In the genomic region with DNA sequence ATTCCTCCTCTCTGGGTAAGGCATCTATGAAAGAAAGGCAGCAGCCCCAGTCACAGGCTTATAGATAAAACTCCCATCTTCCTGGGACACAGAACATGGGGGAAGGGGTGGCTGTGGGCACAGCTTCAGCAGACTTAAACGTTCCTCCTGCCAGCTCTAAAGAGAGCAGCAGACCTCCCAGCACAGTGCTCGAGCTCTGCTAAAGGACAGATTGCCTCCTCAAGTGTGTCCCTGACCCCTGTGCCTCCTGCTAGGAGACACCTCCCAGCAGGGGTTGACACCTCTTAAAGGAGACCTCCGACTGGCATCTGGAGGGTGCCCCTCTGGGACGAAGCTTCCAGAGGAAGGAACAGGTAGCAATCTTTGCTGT, we compare ENCODE assay signal across 9 cellular contexts.
DNase-seq lines count a peak whose midpoint lies in the region; ATAC-seq, FAIRE-seq and TF ChIP-seq lines count a peak whose summit lies in the region.
"Had no signal": no experiment of that assay in that cellular context is flagged by ENCODE, and none has a peak within 500 bp of the region (broad histone marks: within the 10 kb centered on the region; RNA-seq: fewer than 3 reads in every experiment).

No MANE protein-coding gene starts in this region.

- H3K79me2 ChIP-seq in parathyroid adenoma = no peaks in the 10 kb centered on the region

- TF ChIP-seq POLR2A in H54 (IDR thresholded peaks at IDR 0.05; ENCODE audit: low read depth, low read length) (no peak), adrenal gland (IDR thresholded peaks at IDR 0.05) (no peak)

- peak overlapping the region; percentile 41 for H2AFZ ChIP-seq in parathyroid adenoma

- peak overlapping the region; percentile 81 for H3K27ac Mint-ChIP-seq in activated T-helper 17 cell treated with anti-CD3 and anti-CD28 coated beads, Interleukin-2, amount 50 U/mL, for 72 hours

- H3K27me3 ChIP-seq in parathyroid adenoma (ENCODE audit: control insufficient read depth, insufficient read depth, low read length) (no peaks in the 10 kb centered on the region), adrenal gland (peaks cover 22% of the 10 kb centered on the region)

- peaks cover 8% of the 10 kb centered on the region for H3K4me1 Mint-ChIP-seq in activated T-helper 17 cell treated with anti-CD3 and anti-CD28 coated beads, Interleukin-2, amount 50 U/mL, for 72 hours

- H3K27me3 Mint-ChIP-seq in activated T-helper 17 cell treated with anti-CD3 and anti-CD28 coated beads, Interleukin-2, amount 50 U/mL, for 72 hours = no peaks in the 10 kb centered on the region

- TF ChIP-seq CTCF in parathyroid adenoma (IDR thresholded peaks at IDR 0.05) (no peak), adrenal gland (IDR thresholded peaks at IDR 0.05) (no peak)

- H3K27ac ChIP-seq in parathyroid adenoma (no peak overlapping the region), adrenal gland (no peak overlapping the region)
- H3K27ac ChIP-seq: gastrocnemius medialis had no signal

- H3K4me3 Mint-ChIP-seq in activated T-helper 17 cell treated with anti-CD3 and anti-CD28 coated beads, Interleukin-2, amount 50 U/mL, for 72 hours = peak overlapping the region; percentile 60

- H3K9ac ChIP-seq in parathyroid adenoma = no peak overlapping the region

- intact Hi-C loops in adrenal gland (cut with DNase I) = no loop called here

- no peak overlapping the region for H3K4me3 ChIP-seq in parathyroid adenoma (ENCODE audit: low read depth, low read length)
- no peak overlapping the region for H3K4me3 ChIP-seq in adrenal gland
- H3K4me3 ChIP-seq: gastrocnemius medialis had no signal

- H3K36me3 ChIP-seq in parathyroid adenoma (ENCODE audit: control insufficient read depth, insufficient read depth, low read length) (no peaks in the 10 kb centered on the region), adrenal gland (replicated peaks in 1 of 2) (no peaks in the 10 kb centered on the region)
- H3K36me3 ChIP-seq: gastrocnemius medialis had no signal

- H3K4me1 ChIP-seq in parathyroid adenoma = no peaks in the 10 kb centered on the region
- no peaks in the 10 kb centered on the region for H3K4me1 ChIP-seq in adrenal gland (replicated peaks in 1 of 2)
- H3K4me1 ChIP-seq: gastrocnemius medialis had no signal

- no peaks in the 10 kb centered on the region for H3K9me3 ChIP-seq in parathyroid adenoma (ENCODE audit: control insufficient read depth, low read length)
- H3K9me3 ChIP-seq in adrenal gland (replicated peaks in 1 of 3) = no peaks in the 10 kb centered on the region
- H3K9me3 ChIP-seq: gastrocnemius medialis had no signal

- DNase-seq in H54 (ENCODE audit: insufficient read length, low spot score) (peak; percentile 0), adrenal gland (no peak), cerebellar nuclear complex (lab: John Stamatoyannopoulos, UW) (no peak)
- DNase-seq: NCI-H526 treated with DMSO at 0.1 percent for 48 hours had no signal

- peak; percentile 18 for ATAC-seq in GM18517 (IDR thresholded peaks at IDR 0.05; ENCODE audit: unreplicated experiment)
- no peak for ATAC-seq in activated T-helper 17 cell treated with anti-CD3 and anti-CD28 coated beads, Interleukin-2, amount 50 U/mL, for 72 hours (replicated peaks)
- no peak for ATAC-seq in HG03045 (IDR thresholded peaks at IDR 0.05; ENCODE audit: unreplicated experiment)
- ATAC-seq: gastrocnemius medialis had no signal

- H3K36me3 Mint-ChIP-seq in activated T-helper 17 cell treated with anti-CD3 and anti-CD28 coated beads, Interleukin-2, amount 50 U/mL, for 72 hours (ENCODE audit: low read depth) = no peaks in the 10 kb centered on the region

- no peak overlapping the region for H3K4me2 ChIP-seq in parathyroid adenoma (ENCODE audit: low read length)

- FAIRE-seq in H54 (lab: Jason Lieb, UNC) = no peak

- H3K9me3 Mint-ChIP-seq in activated T-helper 17 cell treated with anti-CD3 and anti-CD28 coated beads, Interleukin-2, amount 50 U/mL, for 72 hours = peaks cover 15% of the 10 kb centered on the region

- 30 to 60% (median 39%) methylated on average over 1 to 4 of the region's 4 CpGs for WGBS in adrenal gland, 4 donors
